ENCODE assay signal across 18 cellular contexts in the genomic region with DNA sequence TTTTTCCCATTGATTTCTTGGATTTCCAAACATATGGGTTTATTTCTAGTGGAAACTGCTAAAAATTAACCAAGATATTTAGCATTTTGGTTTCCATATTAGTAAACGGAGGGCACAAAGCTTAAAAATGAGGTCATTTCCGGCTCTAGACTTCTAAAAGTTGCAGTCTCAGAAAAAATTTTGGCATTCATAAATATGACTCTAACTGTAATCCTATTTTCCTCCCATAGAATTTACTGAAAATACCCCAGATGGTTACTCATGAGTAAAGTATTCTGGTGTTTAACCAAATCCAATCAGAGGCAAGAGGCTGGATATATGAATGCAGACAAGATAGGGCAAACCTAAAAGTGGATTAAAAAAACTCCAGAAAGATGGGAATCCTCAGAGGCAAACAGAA.
DNase-seq lines count a peak whose midpoint lies in the region; ATAC-seq and TF ChIP-seq lines count a peak whose summit lies in the region.
"Had no signal": no experiment of that assay in that cellular context is flagged by ENCODE, and none has a peak within 500 bp of the region (broad histone marks: within the 10 kb centered on the region; RNA-seq: fewer than 3 reads in every experiment).

No MANE protein-coding gene starts in this region.

- no peak overlapping the region for H3K4me3 Mint-ChIP-seq in chondrocyte (ENCODE audit: unreplicated experiment)
- H3K4me3 Mint-ChIP-seq: activated CD8-positive, alpha-beta T cell treated with anti-CD3 and anti-CD28 coated beads, Interleukin-2, amount 10 ng/mL, durations not matched to agents 7 days and 5 days; dendritic cell treated with granulocyte-macrophage colony-stimulating factor and Interleukin-4, amounts not matched to agents 40 ng/mL and 50 ng/mL, for 4 days had no signal

- WGBS in suprapubic skin: 37% methylated on average over 2 of the region's 2 CpGs
- WGBS in psoas muscle, 3 donors: 44 to 57% (median 50%) methylated on average over 2 of the region's 2 CpGs

- H3K9me3 ChIP-seq in suprapubic skin (no peaks in the 10 kb centered on the region), psoas muscle (no peaks in the 10 kb centered on the region)

- no peak for TF ChIP-seq CTCF in AG10803 (conservative IDR thresholded peaks at IDR 0.05; ENCODE audit: low read length)
- TF ChIP-seq CTCF in chondrocyte (IDR thresholded peaks at IDR 0.05): no peak
- no peak for TF ChIP-seq CTCF in suprapubic skin (IDR thresholded peaks at IDR 0.05)
- no peak for TF ChIP-seq CTCF in psoas muscle (IDR thresholded peaks at IDR 0.05)
- TF ChIP-seq CTCF in GM20000 (IDR thresholded peaks at IDR 0.05; ENCODE audit: extremely low read depth, missing control alignments): no peak

- ATAC-seq in HG02938 (IDR thresholded peaks at IDR 0.05; ENCODE audit: unreplicated experiment) (no peak), psoas muscle (no peak)
- ATAC-seq: activated CD8-positive, alpha-beta T cell treated with anti-CD3 and anti-CD28 coated beads, Interleukin-2, amount 10 ng/mL, durations not matched to agents 7 days and 5 days had no signal

- H3K4me1 Mint-ChIP-seq in chondrocyte (ENCODE audit: low read depth): peaks cover 95% of the 10 kb centered on the region

- no peaks in the 10 kb centered on the region for H3K36me3 ChIP-seq in suprapubic skin
- H3K36me3 ChIP-seq in psoas muscle (ENCODE audit: insufficient read depth in 1 of 2, low read depth in 1 of 2): no peaks in the 10 kb centered on the region

- no peaks in the 10 kb centered on the region for H3K9me3 Mint-ChIP-seq in chondrocyte (ENCODE audit: low read depth)
- H3K9me3 Mint-ChIP-seq: dendritic cell treated with granulocyte-macrophage colony-stimulating factor and Interleukin-4, amounts not matched to agents 40 ng/mL and 50 ng/mL, for 4 days had no signal

- H3K27me3 Mint-ChIP-seq in chondrocyte (ENCODE audit: low read depth): no peaks in the 10 kb centered on the region
- H3K27me3 Mint-ChIP-seq: dendritic cell treated with granulocyte-macrophage colony-stimulating factor and Interleukin-4, amounts not matched to agents 40 ng/mL and 50 ng/mL, for 4 days had no signal

- H3K27ac ChIP-seq in suprapubic skin: no peak overlapping the region
- no peak overlapping the region for H3K27ac ChIP-seq in psoas muscle
- H3K27ac ChIP-seq: C4-2B, PC-9 had no signal

- H3K4me3 ChIP-seq in AG10803 (ENCODE audit: low read length) (no peak overlapping the region), suprapubic skin (no peak overlapping the region), psoas muscle (no peak overlapping the region)
- H3K4me3 ChIP-seq: PC-9 had no signal

- H3K27me3 ChIP-seq in suprapubic skin (no peaks in the 10 kb centered on the region), psoas muscle (ENCODE audit: insufficient read depth in 3 of 3, low read length in 2 of 3) (no peaks in the 10 kb centered on the region)

- H3K4me1 ChIP-seq in suprapubic skin (peaks cover 30% of the 10 kb centered on the region), psoas muscle (peaks cover 9% of the 10 kb centered on the region)

- peaks cover 2% of the 10 kb centered on the region for H3K36me3 Mint-ChIP-seq in chondrocyte (ENCODE audit: low read depth)

- H3K27ac Mint-ChIP-seq in chondrocyte (ENCODE audit: unreplicated experiment): peak overlapping the region; percentile 88
- H3K27ac Mint-ChIP-seq: activated CD8-positive, alpha-beta T cell treated with anti-CD3 and anti-CD28 coated beads, Interleukin-2, amount 10 ng/mL, durations not matched to agents 7 days and 5 days; dendritic cell treated with granulocyte-macrophage colony-stimulating factor and Interleukin-4, amounts not matched to agents 40 ng/mL and 50 ng/mL, for 4 days had no signal

- no peak for TF ChIP-seq EP300 in suprapubic skin (IDR thresholded peaks at IDR 0.05)

- peak; percentile 89 for DNase-seq in AG10803 (ENCODE audit: low read depth)
- DNase-seq in NCI-H82 treated with DMSO at 0.1 percent for 48 hours (lab: John Stamatoyannopoulos, UW; ENCODE audit: unreplicated experiment): peak; percentile 50
- DNase-seq in chondrocyte (ENCODE audit: low spot score): no peak
- peak; percentile 56 for DNase-seq in myocyte (ENCODE audit: low read depth)
- no peak for DNase-seq in suprapubic skin (ENCODE audit: low spot score in 2 of 2)
- no peak for DNase-seq in psoas muscle
- DNase-seq in GM20000 (ENCODE audit: low spot score): no peak
- DNase-seq: activated CD8-positive, alpha-beta T cell treated with anti-CD3 and anti-CD28 coated beads, Interleukin-2, amount 10 ng/mL, durations not matched to agents 7 days and 5 days; activated naive CD4-positive, alpha-beta T cell treated with Interleukin-2 at 50 U/mL for 16 hours; hippocampal formation; MM.1S; PC-9; stimulated activated CD4-positive, alpha-beta T cell treated with anti-CD3 and anti-CD28 coated beads, Interleukin-2, amount 100 ng/mL, for 48 hours; stimulated activated naive CD4-positive, alpha-beta T cell treated with Interleukin-2 at 50 U/mL for 16 hours; T1000 had no signal

- no peak for TF ChIP-seq POLR2A in suprapubic skin (IDR thresholded peaks at IDR 0.05)

- intact Hi-C loops in psoas muscle (cut with DNase I): no loop called here

Comparison
In these comparisons a context has a peak if more than half of its experiments do, and no peak if none do; other contexts are left out.
1. DNase-seq: peak in AG10803 (single experiment), NCI-H82 treated with DMSO at 0.1 percent for 48 hours (single experiment) and myocyte (single experiment); none in chondrocyte (single experiment), suprapubic skin (0 of 2), psoas muscle (0 of 2) and GM20000 (single experiment).